In the genomic region with DNA sequence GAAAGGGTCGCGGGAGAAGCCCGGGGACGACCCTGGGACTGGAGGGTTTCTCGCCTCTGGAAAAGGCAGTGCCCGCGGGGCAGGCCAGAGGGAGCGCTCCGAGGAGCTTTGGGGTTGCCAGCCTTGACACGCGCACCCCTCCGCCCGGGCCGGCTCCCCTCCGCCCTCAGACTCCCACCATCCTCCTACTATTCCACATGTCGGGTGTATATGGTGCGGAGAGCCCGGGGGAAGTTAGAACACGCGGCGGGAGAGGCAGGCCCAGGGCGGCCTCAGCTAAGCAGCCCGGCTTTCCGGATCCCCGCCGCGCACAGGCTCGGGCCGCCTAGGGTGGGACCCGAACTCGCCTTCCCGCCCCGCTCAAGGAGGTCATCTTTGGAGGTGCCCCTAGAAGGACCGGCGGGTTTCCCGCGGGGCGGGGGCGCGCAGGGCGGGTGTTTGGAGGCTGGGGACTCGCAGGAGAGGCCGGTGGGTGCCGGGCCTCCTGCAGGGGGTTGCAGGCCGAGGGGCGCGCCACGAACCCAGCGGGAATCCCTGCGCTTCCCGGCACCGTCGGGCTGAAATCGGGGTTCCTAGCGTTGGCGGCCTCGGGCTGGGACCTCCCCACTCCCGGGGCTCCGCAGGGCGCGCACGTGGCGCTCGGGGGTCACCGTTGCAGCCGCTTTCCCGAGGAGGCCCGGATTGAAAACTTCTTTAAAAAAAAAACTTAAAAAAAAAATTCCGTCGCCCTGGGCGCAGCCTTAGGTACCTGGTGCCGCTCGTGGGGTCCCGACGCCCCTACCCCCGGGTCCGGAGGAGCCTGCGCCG, we compare ENCODE assay signal across 8 cellular contexts. TPM values are rescaled to one million over a fixed set of nuclear protein-coding genes. Genes with fewer than 3 reads are reported as not detected.
DNase-seq lines count a peak whose midpoint lies in the region; ATAC-seq, FAIRE-seq and TF ChIP-seq lines count a peak whose summit lies in the region.

No MANE protein-coding gene starts in this region.

- FAIRE-seq in HTR-8/SVneo (lab: Jason Lieb, UNC), result no peak

- H4K20me1 ChIP-seq in Loucy (ENCODE audit: insufficient read depth, low read length, poor library complexity, severe bottlenecking), result peaks cover 12% of the 10 kb centered on the region

- no peaks in the 10 kb centered on the region for H3K27me3 Mint-ChIP-seq in CD4-positive, alpha-beta T cell
- H3K27me3 Mint-ChIP-seq in central memory CD8-positive, alpha-beta T cell, result no peaks in the 10 kb centered on the region

- no peak for TF ChIP-seq POLR2A in vagina (IDR thresholded peaks at IDR 0.05)

- POLR2A ChIA-PET in CD4-positive, alpha-beta T cell (lab: Charles Lee), result interaction anchor here (0.6 to 5.3 kb wide), 3 partner anchors 124 to 280 kb away, joined by 3 to 34 read pairs (median 3); a partner anchor contains a TSS

- peak overlapping the region; percentile 59; the same call in 1 of the 2 replicates for H2AFZ ChIP-seq in Loucy (ENCODE audit: low read length)

- H3K9ac ChIP-seq in Loucy (ENCODE audit: low read depth, low read length, poor library complexity, severe bottlenecking), result peak overlapping the region; percentile 94

- H3K27ac Mint-ChIP-seq in CD4-positive, alpha-beta T cell, result peak overlapping the region; percentile 96
- peak overlapping the region; percentile 51 for H3K27ac Mint-ChIP-seq in central memory CD8-positive, alpha-beta T cell (ENCODE audit: low read depth)

- no peaks in the 10 kb centered on the region for H3K9me3 ChIP-seq in CD4-positive, alpha-beta T cell (ENCODE audit: control insufficient read depth, low read length)
- no peaks in the 10 kb centered on the region for H3K9me3 ChIP-seq in Loucy (ENCODE audit: insufficient read depth, low read depth, low read length)
- no peaks in the 10 kb centered on the region for H3K9me3 ChIP-seq in mucosa of descending colon
- H3K9me3 ChIP-seq in vagina, result no peaks in the 10 kb centered on the region

- peaks cover 56% of the 10 kb centered on the region for H3K79me2 ChIP-seq in Loucy (ENCODE audit: insufficient read depth, low read length)

- H3K4me1 Mint-ChIP-seq in CD4-positive, alpha-beta T cell (ENCODE audit: low read depth), result peaks cover 54% of the 10 kb centered on the region
- H3K4me1 Mint-ChIP-seq in central memory CD8-positive, alpha-beta T cell, result peaks cover 41% of the 10 kb centered on the region

- peak overlapping the region; percentile 57 for H3K27ac ChIP-seq in CD4-positive, alpha-beta T cell (ENCODE audit: low read depth, low read length)
- H3K27ac ChIP-seq in vagina, result peak overlapping the region; percentile 93

- no peaks in the 10 kb centered on the region for H3K27me3 ChIP-seq in CD4-positive, alpha-beta T cell (ENCODE audit: control insufficient read depth, insufficient read depth, low read length)
- H3K27me3 ChIP-seq in Loucy (ENCODE audit: insufficient read depth, low read length, poor library complexity, severe bottlenecking) (no peaks in the 10 kb centered on the region), vagina (no peaks in the 10 kb centered on the region)

- H3F3A ChIP-seq in Loucy (ENCODE audit: low read depth), result no peaks in the 10 kb centered on the region

- DNase-seq in CD4-positive, alpha-beta T cell, result peak in 1 of 10 experiments; percentile 52
- no peak for DNase-seq in central memory CD8-positive, alpha-beta T cell (ENCODE audit: low spot score in 2 of 2)
- DNase-seq in mucosa of descending colon (peak in 2 of 3 donors; percentile 47 to 69), vagina (ENCODE audit: extremely low spot score in 2 of 2) (no peak), NCI-H187 treated with DMSO at 0.1 percent for 48 hours (lab: John Stamatoyannopoulos, UW) (no peak), cerebellum (ENCODE audit: low spot score) (no peak), HTR-8/SVneo (ENCODE audit: insufficient read length, low spot score) (no peak)

- peaks cover 46% of the 10 kb centered on the region for H3K36me3 Mint-ChIP-seq in CD4-positive, alpha-beta T cell (ENCODE audit: low read depth)
- H3K36me3 Mint-ChIP-seq in central memory CD8-positive, alpha-beta T cell (ENCODE audit: insufficient read depth), result peaks cover 20% of the 10 kb centered on the region

- peak overlapping the region; percentile 70 for H3K4me3 ChIP-seq in Loucy (ENCODE audit: low read length, poor library complexity, severe bottlenecking)
- H3K4me3 ChIP-seq in mucosa of descending colon, result peak overlapping the region; percentile 36
- H3K4me3 ChIP-seq in vagina, result peak overlapping the region; percentile 68 to 85

- TF ChIP-seq CTCF in CD4-positive, alpha-beta T cell (IDR thresholded peaks at IDR 0.05), result no peak
- TF ChIP-seq CTCF in Loucy (conservative IDR thresholded peaks at IDR 0.05; ENCODE audit: low read length), result no peak
- no peak for TF ChIP-seq CTCF in mucosa of descending colon (IDR thresholded peaks at IDR 0.05)
- no peak for TF ChIP-seq CTCF in vagina (IDR thresholded peaks at IDR 0.05)

- intact Hi-C loops in CD4-positive, alpha-beta T cell (cut with DNase I, micrococcal nuclease), result loop anchor here (5.0 to 10.0 kb wide), 5 partner anchors 38 to 635 kb away; a partner anchor contains a TSS
- intact Hi-C loops in mucosa of descending colon (cut with DNase I, micrococcal nuclease) (no loop called here), vagina (cut with DNase I) (loop anchor here (5.0 kb wide), 1 partner anchor 58 kb away; no protein-coding TSS in a partner anchor)

- peak; percentile 7 for ATAC-seq in CD4-positive, alpha-beta T cell (ENCODE audit: poor library complexity)
- ATAC-seq in central memory CD8-positive, alpha-beta T cell (replicated peaks; ENCODE audit: extremely low read depth, poor library complexity, severe bottlenecking), result peak; percentile 7
- peak; percentile 15 for ATAC-seq in mucosa of descending colon

- H3K4me3 Mint-ChIP-seq in CD4-positive, alpha-beta T cell, result peak overlapping the region; percentile 94
- peak overlapping the region; percentile 86 for H3K4me3 Mint-ChIP-seq in central memory CD8-positive, alpha-beta T cell

- H3K4me1 ChIP-seq in Loucy (ENCODE audit: insufficient read depth, low read length, poor library complexity, severe bottlenecking) (peaks cover 52% of the 10 kb centered on the region), mucosa of descending colon (ENCODE audit: low read depth) (peaks cover 28% of the 10 kb centered on the region), vagina (peaks cover 51% of the 10 kb centered on the region)

- H3K9me2 ChIP-seq in Loucy (replicated peaks; ENCODE audit: low read depth, low read length), result no peaks in the 10 kb centered on the region

- CTCF ChIA-PET in CD4-positive, alpha-beta T cell (lab: Charles Lee), result interaction anchor here (1.5 kb wide), 1 partner anchor 18 kb away, joined by 4 read pairs; no protein-coding TSS in a partner anchor

- no peaks in the 10 kb centered on the region for H3K36me3 ChIP-seq in Loucy (ENCODE audit: insufficient read depth, low read length)
- no peaks in the 10 kb centered on the region for H3K36me3 ChIP-seq in mucosa of descending colon (ENCODE audit: low read depth)
- no peaks in the 10 kb centered on the region for H3K36me3 ChIP-seq in vagina

- H3K4me2 ChIP-seq in Loucy (ENCODE audit: low read depth, low read length, poor library complexity, severe bottlenecking), result peak overlapping the region; percentile 74

- no peaks in the 10 kb centered on the region for H3K9me3 Mint-ChIP-seq in CD4-positive, alpha-beta T cell
- H3K9me3 Mint-ChIP-seq in central memory CD8-positive, alpha-beta T cell, result no peaks in the 10 kb centered on the region

RNA-seq across cellular contexts. Expression of a gene that starts 3.7 kb away (rescaled TPM):
- 100 to 1,000 TPM; 107 to 113 TPM for total RNA-seq in CD4-positive, alpha-beta T cell
- total RNA-seq in mucosa of descending colon (10 to 100 TPM in 1 of 3 donors, 1 to 10 TPM in 2; 2.9 to 12.9 (median 4.6) TPM), vagina (21.9 TPM), cerebellum (2.7 TPM)

Comparison
In these comparisons a context has a peak if more than half of its experiments do, and no peak if none do; other contexts are left out.
1. DNase-seq: peak in mucosa of descending colon (2 of 3); none in central memory CD8-positive, alpha-beta T cell (0 of 2), vagina (0 of 2), NCI-H187 treated with DMSO at 0.1 percent for 48 hours (single experiment), cerebellum (single experiment) and HTR-8/SVneo (single experiment).
2. intact Hi-C loops: an anchor here in CD4-positive, alpha-beta T cell (5.0 to 10.0 kb wide) and vagina (5.0 kb wide); none called in mucosa of descending colon.
3. Peak in every context shown above with its lines, with median percentiles within 50 percentile points of each other: ATAC-seq and H3K4me3 ChIP-seq.